Comparison of ENCODE assay signal across 1 cellular context in genomic region chr21:35154788-35155187, GRCh38.
TF ChIP-seq lines count a peak whose summit lies in the region.

No MANE protein-coding gene starts in this region.

TF ChIP-seq in K562, 482 proteins besides CTCF, POLR2A, EP300 and RAD21 (continued from another document):
- no peak for TF ChIP-seq MBD1 (CRISPR knock-in tag; IDR thresholded peaks at IDR 0.05)
- no peak for TF ChIP-seq ZNF232 (CRISPR knock-in tag; IDR thresholded peaks at IDR 0.05)
- no peak for TF ChIP-seq ZBED1 (IDR thresholded peaks at IDR 0.05)
- TF ChIP-seq, protein P1, sequence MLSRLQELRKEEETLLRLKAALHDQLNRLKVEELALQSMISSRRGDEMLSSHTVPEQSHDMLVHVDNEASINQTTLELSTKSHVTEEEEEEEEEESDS (CRISPR knock-in tag; IDR thresholded peaks at IDR 0.05): no peak
- TF ChIP-seq KDM2B (CRISPR knock-in tag; IDR thresholded peaks at IDR 0.05): no peak
- TF ChIP-seq ZFX (CRISPR knock-in tag; IDR thresholded peaks at IDR 0.05): no peak
- TF ChIP-seq TCF7L2 (IDR thresholded peaks at IDR 0.05; ENCODE audit: low read depth, low read length): no peak
- TF ChIP-seq NELFE (IDR thresholded peaks at IDR 0.05; ENCODE audit: insufficient read depth, insufficient read length): no peak
- 0 out of 2 replicates have a peak, but pooled peaks have one; percentile 13 for TF ChIP-seq EGR1 (conservative IDR thresholded peaks at IDR 0.05)
- no peak for TF ChIP-seq ATF1 (CRISPR knock-in tag; IDR thresholded peaks at IDR 0.05)
- TF ChIP-seq ATF1 (tag; IDR thresholded peaks at IDR 0.05): no peak
- TF ChIP-seq ZNF3 (CRISPR knock-in tag; IDR thresholded peaks at IDR 0.05): no peak
- no peak; the same call in 1 of the 2 replicates for TF ChIP-seq CTBP1 (IDR thresholded peaks at IDR 0.05; ENCODE audit: borderline replicate concordance)
- no peak for TF ChIP-seq ZNF586 (CRISPR knock-in tag; conservative IDR thresholded peaks at IDR 0.05)
- TF ChIP-seq, protein P2, sequence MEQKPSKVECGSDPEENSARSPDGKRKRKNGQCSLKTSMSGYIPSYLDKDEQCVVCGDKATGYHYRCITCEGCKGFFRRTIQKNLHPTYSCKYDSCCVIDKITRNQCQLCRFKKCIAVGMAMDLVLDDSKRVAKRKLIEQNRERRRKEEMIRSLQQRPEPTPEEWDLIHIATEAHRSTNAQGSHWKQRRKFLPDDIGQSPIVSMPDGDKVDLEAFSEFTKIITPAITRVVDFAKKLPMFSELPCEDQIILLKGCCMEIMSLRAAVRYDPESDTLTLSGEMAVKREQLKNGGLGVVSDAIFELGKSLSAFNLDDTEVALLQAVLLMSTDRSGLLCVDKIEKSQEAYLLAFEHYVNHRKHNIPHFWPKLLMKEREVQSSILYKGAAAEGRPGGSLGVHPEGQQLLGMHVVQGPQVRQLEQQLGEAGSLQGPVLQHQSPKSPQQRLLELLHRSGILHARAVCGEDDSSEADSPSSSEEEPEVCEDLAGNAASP (IDR thresholded peaks at IDR 0.05): no peak
- no peak for TF ChIP-seq HMG20A (CRISPR knock-in tag; conservative IDR thresholded peaks at IDR 0.05)
- no peak for TF ChIP-seq ZNF707 (CRISPR knock-in tag; conservative IDR thresholded peaks at IDR 0.05)
- 0 out of 2 replicates have a peak, but pooled peaks have one; percentile 36 for TF ChIP-seq DPF2 (IDR thresholded peaks at IDR 0.05)
- no peak for TF ChIP-seq ZBTB43 (CRISPR knock-in tag; IDR thresholded peaks at IDR 0.05)
- TF ChIP-seq ZNF140 (CRISPR knock-in tag; IDR thresholded peaks at IDR 0.05): no peak
- TF ChIP-seq TRIM28 (IDR thresholded peaks at IDR 0.05): no peak
- no peak for TF ChIP-seq ZNF766 (CRISPR knock-in tag; conservative IDR thresholded peaks at IDR 0.05)
- TF ChIP-seq RUNX1 (IDR thresholded peaks at IDR 0.05; ENCODE audit: low read depth): no peak
- no peak for TF ChIP-seq ZNF699 (CRISPR knock-in tag; IDR thresholded peaks at IDR 0.05; ENCODE audit: insufficient replicate concordance)
- TF ChIP-seq E2F6 (IDR thresholded peaks at IDR 0.05; ENCODE audit: borderline replicate concordance in 1 of 2, extremely low read depth in 1 of 2, insufficient read depth in 1 of 2, insufficient read length in 1 of 2, low read depth in 1 of 2, low read length in 1 of 2, poor library complexity in 1 of 2, severe bottlenecking in 1 of 2): peak in 1 of 2 experiments; percentile 28
- TF ChIP-seq PRPF4 (IDR thresholded peaks at IDR 0.05; ENCODE audit: insufficient read depth, low read depth, low read length, poor library complexity, severe bottlenecking): no peak
- no peak for TF ChIP-seq ZNF449 (CRISPR knock-in tag; IDR thresholded peaks at IDR 0.05)
- no peak for TF ChIP-seq ZNF561 (CRISPR knock-in tag; conservative IDR thresholded peaks at IDR 0.05)
- no peak for TF ChIP-seq MCM2 (IDR thresholded peaks at IDR 0.05; ENCODE audit: low read depth)
- TF ChIP-seq GTF3C2 (IDR thresholded peaks at IDR 0.05; ENCODE audit: borderline replicate concordance, extremely low read depth, insufficient read length): no peak
